Comparison of ENCODE assay signal across 27 cellular contexts in the genomic region with DNA sequence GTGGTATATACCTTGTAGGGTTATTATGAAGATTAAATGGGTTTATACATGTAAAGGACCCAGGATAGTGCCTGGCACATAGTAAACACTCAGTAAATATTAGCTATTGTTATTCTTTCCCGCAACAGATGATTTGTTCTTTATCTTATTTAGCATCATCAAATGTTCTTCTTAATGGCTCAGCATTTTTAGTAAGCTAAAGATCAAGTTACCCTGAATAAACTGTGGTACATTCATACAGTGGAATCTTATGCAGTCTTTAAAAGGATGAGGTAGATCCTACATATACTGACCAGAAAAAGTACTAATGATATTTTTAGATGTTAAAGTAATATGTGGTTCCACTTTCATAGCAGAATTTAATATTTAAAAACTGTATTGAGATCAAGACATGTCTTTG.
"Had no signal": no experiment of that assay in that cellular context is flagged by ENCODE, and none has a peak within 500 bp of the region (broad histone marks: within the 10 kb centered on the region; RNA-seq: fewer than 3 reads in every experiment).

No MANE protein-coding gene starts in this region.

- H3K4me3 Mint-ChIP-seq: activated CD8-positive, alpha-beta T cell treated with anti-CD3 and anti-CD28 coated beads, Interleukin-2, amount 10 ng/mL, durations not matched to agents 7 days and 5 days; activated naive CD8-positive, alpha-beta T cell treated with anti-CD3 and anti-CD28 coated beads, Interleukin-2, amount 10 ng/mL, durations not matched to agents 7 days and 5 days; central memory CD8-positive, alpha-beta T cell; T-helper 17 cell; WTC11 had no signal

- H3K36me3 Mint-ChIP-seq: activated naive CD8-positive, alpha-beta T cell treated with anti-CD3 and anti-CD28 coated beads, Interleukin-2, amount 10 ng/mL, durations not matched to agents 7 days and 5 days; WTC11 had no signal

- H3K9me3 ChIP-seq: adrenal gland, Peyer's patch, SJSA1 had no signal

- H3K4me1 ChIP-seq: Peyer's patch, SJSA1 had no signal

- FAIRE-seq: bronchial epithelial cell had no signal

- DNase-seq: activated CD4-positive, alpha-beta T cell treated with anti-CD3 and anti-CD28 coated beads for 48 hours; activated CD4-positive, alpha-beta T cell treated with anti-CD3 and anti-CD28 coated beads, Interleukin-2, amount 50 U/mL, for 4 hours; activated CD4-positive, CD25-positive, alpha-beta regulatory T cell treated with anti-CD3 and anti-CD28 coated beads, Interleukin-2, amount 50 U/mL, for 72 hours; activated CD8-positive, alpha-beta memory T cell treated with anti-CD3 and anti-CD28 coated beads, Interleukin-2, amount 50 U/mL, for 48 hours; activated CD8-positive, alpha-beta T cell treated with anti-CD3 and anti-CD28 coated beads, Interleukin-2, amount 10 ng/mL, durations not matched to agents 7 days and 5 days; activated naive CD4-positive, alpha-beta T cell treated with anti-CD3 and anti-CD28 coated beads, Interleukin-2, amount 50 U/mL, for 16 hours; activated naive CD8-positive, alpha-beta T cell treated with anti-CD3 and anti-CD28 coated beads, Interleukin-2, amount 10 ng/mL, durations not matched to agents 7 days and 5 days; activated T-cell treated with anti-CD3 and anti-CD28 coated beads, Interleukin-2, amount 50 U/mL, for 1 hour; adrenal gland; anterior cingulate cortex; KG1; NCI-H1092; NCI-H1417; NCI-H1930; NCI-H2171; NCI-H226; NCI-H510A; NCI-H526 treated with DMSO at 0.1 percent for 48 hours; Peyer's patch; Right ventricle myocardium superior; T-helper 17 cell; T-helper 9 cell had no signal

- H3K4me3 ChIP-seq: adrenal gland, Peyer's patch, SJSA1 had no signal

- ATAC-seq: activated CD8-positive, alpha-beta T cell treated with anti-CD3 and anti-CD28 coated beads, Interleukin-2, amount 10 ng/mL, durations not matched to agents 7 days and 5 days; T-helper 17 cell; WTC11 had no signal

- H3K27me3 ChIP-seq: adrenal gland, Peyer's patch, SJSA1 had no signal

- H3K36me3 ChIP-seq: adrenal gland, Peyer's patch, SJSA1 had no signal

- H3K4me1 Mint-ChIP-seq: WTC11 had no signal

- H3K27ac ChIP-seq: Peyer's patch, RWPE1, SJSA1 had no signal

- H3K27me3 Mint-ChIP-seq: activated naive CD8-positive, alpha-beta T cell treated with anti-CD3 and anti-CD28 coated beads, Interleukin-2, amount 10 ng/mL, durations not matched to agents 7 days and 5 days; central memory CD8-positive, alpha-beta T cell; T-helper 17 cell had no signal

- H3K27ac Mint-ChIP-seq: activated CD8-positive, alpha-beta T cell treated with anti-CD3 and anti-CD28 coated beads, Interleukin-2, amount 10 ng/mL, durations not matched to agents 7 days and 5 days; activated naive CD8-positive, alpha-beta T cell treated with anti-CD3 and anti-CD28 coated beads, Interleukin-2, amount 10 ng/mL, durations not matched to agents 7 days and 5 days; T-helper 17 cell; WTC11 had no signal

- H3K9me3 Mint-ChIP-seq: activated naive CD8-positive, alpha-beta T cell treated with anti-CD3 and anti-CD28 coated beads, Interleukin-2, amount 10 ng/mL, durations not matched to agents 7 days and 5 days; central memory CD8-positive, alpha-beta T cell; WTC11 had no signal
